Comparison of ENCODE assay signal across 12 cellular contexts in genomic region chr10:79140083-79140793, GRCh38.
DNase-seq lines count a peak whose midpoint lies in the region; ATAC-seq and TF ChIP-seq lines count a peak whose summit lies in the region.
"Had no signal": no experiment of that assay in that cellular context is flagged by ENCODE, and none has a peak within 500 bp of the region (broad histone marks: within the 10 kb centered on the region; RNA-seq: fewer than 3 reads in every experiment).

No MANE protein-coding gene starts in this region.

- H3K27me3 Mint-ChIP-seq in naive thymus-derived CD8-positive, alpha-beta T cell, result no peaks in the 10 kb centered on the region

- no peak overlapping the region for H3K9ac ChIP-seq in colonic mucosa (ENCODE audit: low read depth in 2 of 2, low read length in 2 of 2)

- no peak for ATAC-seq in naive thymus-derived CD8-positive, alpha-beta T cell
- ATAC-seq in HG02938 (IDR thresholded peaks at IDR 0.05; ENCODE audit: unreplicated experiment), result no peak

- H3K4me3 Mint-ChIP-seq in naive thymus-derived CD8-positive, alpha-beta T cell, result peak overlapping the region in 1 of 10 donors; percentile 66

- H3K9me3 ChIP-seq in right atrium auricular region (no peaks in the 10 kb centered on the region), colonic mucosa (no peaks in the 10 kb centered on the region), vagina (no peaks in the 10 kb centered on the region)
- H3K9me3 ChIP-seq: BE2C had no signal

- POLR2A ChIA-PET in naive thymus-derived CD8-positive, alpha-beta T cell (lab: Charles Lee), result interaction anchor here (0.6 to 1.8 kb wide), 2 partner anchors 9 to 112 kb away, joined by 3 to 9 read pairs; no protein-coding TSS in a partner anchor

- intact Hi-C loops in cardiac septum (cut with DNase I) (no loop called here), colonic mucosa (cut with DNase I) (no loop called here), vagina (cut with DNase I) (loop anchor here (5.0 kb wide), 1 partner anchor 68 kb away; no protein-coding TSS in a partner anchor)

- no peaks in the 10 kb centered on the region for H3K9me3 Mint-ChIP-seq in naive thymus-derived CD8-positive, alpha-beta T cell

- H3K36me3 Mint-ChIP-seq in naive thymus-derived CD8-positive, alpha-beta T cell, result peaks cover 0 to 8% (median 0%) of the 10 kb centered on the region in 3 donors

- H3K4me1 ChIP-seq in right atrium auricular region (peaks cover 0 to 98% of the 10 kb centered on the region in 2 donors), colonic mucosa (peaks cover 12% of the 10 kb centered on the region), vagina (peaks cover 97% of the 10 kb centered on the region)

- H3K27ac ChIP-seq in right atrium auricular region, result peak overlapping the region; percentile 93 to 98
- peak overlapping the region; percentile 64 for H3K27ac ChIP-seq in colonic mucosa
- H3K27ac ChIP-seq in vagina, result peak overlapping the region; percentile 88
- H3K27ac ChIP-seq: PC-9 had no signal

- peak overlapping the region in 8 of 10 donors; percentile 11 to 92 (median 59) for H3K27ac Mint-ChIP-seq in naive thymus-derived CD8-positive, alpha-beta T cell

- peaks cover 56 to 93% (median 90%) of the 10 kb centered on the region in 4 donors for H3K4me1 Mint-ChIP-seq in naive thymus-derived CD8-positive, alpha-beta T cell

- H3K27me3 ChIP-seq in right atrium auricular region (no peaks in the 10 kb centered on the region), colonic mucosa (no peaks in the 10 kb centered on the region), vagina (no peaks in the 10 kb centered on the region)
- H3K27me3 ChIP-seq: BE2C had no signal

- H3K36me3 ChIP-seq in right atrium auricular region, result peaks cover 21% of the 10 kb centered on the region
- no peaks in the 10 kb centered on the region for H3K36me3 ChIP-seq in colonic mucosa
- peaks cover 0 to 17% of the 10 kb centered on the region in 2 donors for H3K36me3 ChIP-seq in vagina

- H3K4me3 ChIP-seq in right atrium auricular region, result no peak overlapping the region
- H3K4me3 ChIP-seq in colonic mucosa, result no peak overlapping the region
- no peak overlapping the region for H3K4me3 ChIP-seq in vagina
- H3K4me3 ChIP-seq: PC-9 had no signal

- DNase-seq in right atrium auricular region (ENCODE audit: low spot score) (no peak), cardiac septum (ENCODE audit: low spot score) (no peak), colonic mucosa (no peak), vagina (ENCODE audit: extremely low spot score in 2 of 2) (no peak), cerebellum (ENCODE audit: low spot score) (no peak), NCI-H187 (lab: John Stamatoyannopoulos, UW) (no peak)
- no peak for DNase-seq in naive thymus-derived CD8-positive, alpha-beta T cell
- DNase-seq: anterior cingulate cortex, BE2C, Karpas-422, PC-9 had no signal

- TF ChIP-seq CTCF in right atrium auricular region (IDR thresholded peaks at IDR 0.05), result no peak
- no peak for TF ChIP-seq CTCF in colonic mucosa (IDR thresholded peaks at IDR 0.05)
- no peak for TF ChIP-seq CTCF in vagina (IDR thresholded peaks at IDR 0.05)

- no peak for TF ChIP-seq POLR2A in vagina (IDR thresholded peaks at IDR 0.05)
